Comparison of ENCODE assay signal across 1 cellular context in genomic region chr21:38989745-38990423, GRCh38.
A peak's percentile ranks its signal among the peaks of the same experiment; 100 is the strongest.
TF ChIP-seq lines count a peak whose summit lies in the region.

No MANE protein-coding gene starts in this region.

TF ChIP-seq in HepG2, 621 proteins besides CTCF, POLR2A, EP300 and RAD21 (continued from another document and continues in another):
- TF ChIP-seq, protein P1, sequence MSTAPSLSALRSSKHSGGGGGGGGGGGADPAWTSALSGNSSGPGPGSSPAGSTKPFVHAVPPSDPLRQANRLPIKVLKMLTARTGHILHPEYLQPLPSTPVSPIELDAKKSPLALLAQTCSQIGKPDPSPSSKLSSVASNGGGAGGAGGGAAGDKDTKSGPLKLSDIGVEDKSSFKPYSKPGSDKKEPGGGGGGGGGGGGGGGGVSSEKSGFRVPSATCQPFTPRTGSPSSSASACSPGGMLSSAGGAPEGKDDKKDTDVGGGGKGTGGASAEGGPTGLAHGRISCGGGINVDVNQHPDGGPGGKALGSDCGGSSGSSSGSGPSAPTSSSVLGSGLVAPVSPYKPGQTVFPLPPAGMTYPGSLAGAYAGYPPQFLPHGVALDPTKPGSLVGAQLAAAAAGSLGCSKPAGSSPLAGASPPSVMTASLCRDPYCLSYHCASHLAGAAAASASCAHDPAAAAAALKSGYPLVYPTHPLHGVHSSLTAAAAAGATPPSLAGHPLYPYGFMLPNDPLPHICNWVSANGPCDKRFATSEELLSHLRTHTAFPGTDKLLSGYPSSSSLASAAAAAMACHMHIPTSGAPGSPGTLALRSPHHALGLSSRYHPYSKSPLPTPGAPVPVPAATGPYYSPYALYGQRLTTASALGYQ (CRISPR knock-in tag; IDR thresholded peaks at IDR 0.05): no peak
- TF ChIP-seq ZBTB42 (CRISPR knock-in tag; IDR thresholded peaks at IDR 0.05) (no peak), KAT8 (CRISPR knock-in tag; IDR thresholded peaks at IDR 0.05) (peak; percentile 41; the same call in 1 of the 2 replicates), FOSL2 (CRISPR knock-in tag; IDR thresholded peaks at IDR 0.05) (peak; percentile 36; the same call in 1 of the 2 replicates), ZBTB14 (CRISPR knock-in tag; IDR thresholded peaks at IDR 0.05) (no peak), GATAD2A (CRISPR knock-in tag; IDR thresholded peaks at IDR 0.05) (peak; percentile 72), TBX2 (CRISPR knock-in tag; IDR thresholded peaks at IDR 0.05; ENCODE audit: borderline replicate concordance) (peak; percentile 92), GZF1 (CRISPR knock-in tag; IDR thresholded peaks at IDR 0.05) (no peak), DPF2 (CRISPR knock-in tag; IDR thresholded peaks at IDR 0.05; ENCODE audit: borderline replicate concordance, low read depth) (peak; percentile 56; the same call in 1 of the 2 replicates), KDM3A (CRISPR knock-in tag; IDR thresholded peaks at IDR 0.05; ENCODE audit: low read depth) (no peak), THAP9 (CRISPR knock-in tag; IDR thresholded peaks at IDR 0.05; ENCODE audit: borderline replicate concordance) (0 out of 2 replicates have a peak, but pooled peaks have one; percentile 4), ZNF746 (CRISPR knock-in tag; IDR thresholded peaks at IDR 0.05) (peak; percentile 49; the same call in 1 of the 2 replicates), SMAD9 (CRISPR knock-in tag; IDR thresholded peaks at IDR 0.05) (no peak), ZNF773 (CRISPR knock-in tag; IDR thresholded peaks at IDR 0.05; ENCODE audit: borderline replicate concordance) (no peak), ZBTB26 (CRISPR knock-in tag; IDR thresholded peaks at IDR 0.05; ENCODE audit: borderline replicate concordance) (peak; percentile 52; the same call in 1 of the 2 replicates), KLF9 (CRISPR knock-in tag; IDR thresholded peaks at IDR 0.05; ENCODE audit: low read depth) (no peak; the same call in 1 of the 2 replicates), ZNF556 (CRISPR knock-in tag; IDR thresholded peaks at IDR 0.05; ENCODE audit: borderline replicate concordance) (0 out of 2 replicates have a peak, but pooled peaks have one; percentile 52), FOXA1 (IDR thresholded peaks at IDR 0.05) (no peak), FOXA1 (CRISPR knock-in tag; IDR thresholded peaks at IDR 0.05) (peak; percentile 54; the same call in 1 of the 2 replicates), MXD1 (CRISPR knock-in tag; IDR thresholded peaks at IDR 0.05) (0 out of 2 replicates have a peak, but pooled peaks have one; percentile 19), ZFP37 (CRISPR knock-in tag; IDR thresholded peaks at IDR 0.05; ENCODE audit: borderline replicate concordance) (peak; percentile 92), MBNL3 (CRISPR knock-in tag; conservative IDR thresholded peaks at IDR 0.05) (no peak), BCL6 (CRISPR knock-in tag; IDR thresholded peaks at IDR 0.05) (peak; percentile 33; the same call in 1 of the 2 replicates), GMEB1 (CRISPR knock-in tag; IDR thresholded peaks at IDR 0.05; ENCODE audit: borderline replicate concordance) (peak; percentile 15; the same call in 1 of the 2 replicates), ZNF800 (CRISPR knock-in tag; IDR thresholded peaks at IDR 0.05) (no peak), DR1 (CRISPR knock-in tag; IDR thresholded peaks at IDR 0.05) (no peak), FOXK1 (CRISPR knock-in tag; IDR thresholded peaks at IDR 0.05; ENCODE audit: borderline replicate concordance, low read depth) (no peak), ZFP82 (CRISPR knock-in tag; IDR thresholded peaks at IDR 0.05; ENCODE audit: borderline replicate concordance) (no peak), MBD4 (IDR thresholded peaks at IDR 0.05; ENCODE audit: borderline replicate concordance, low read length) (no peak), SMAD3 (CRISPR knock-in tag; IDR thresholded peaks at IDR 0.05) (peak; percentile 51; the same call in 1 of the 2 replicates), KLF11 (CRISPR knock-in tag; IDR thresholded peaks at IDR 0.05) (0 out of 2 replicates have a peak, but pooled peaks have one; percentile 28), MED1 (CRISPR knock-in tag; IDR thresholded peaks at IDR 0.05) (peak; percentile 96), IKZF1 (IDR thresholded peaks at IDR 0.05) (no peak), RNF219 (CRISPR knock-in tag; IDR thresholded peaks at IDR 0.05) (no peak), MTF2 (CRISPR knock-in tag; IDR thresholded peaks at IDR 0.05; ENCODE audit: borderline replicate concordance) (no peak), KDM5B (CRISPR knock-in tag; IDR thresholded peaks at IDR 0.05; ENCODE audit: borderline replicate concordance) (no peak; the same call in 1 of the 2 replicates), ZBTB1 (CRISPR knock-in tag; IDR thresholded peaks at IDR 0.05; ENCODE audit: borderline replicate concordance) (peak; percentile 77; the same call in 1 of the 2 replicates), PPARG (CRISPR knock-in tag; conservative IDR thresholded peaks at IDR 0.05) (peak; percentile 74), NCOA1 (CRISPR knock-in tag; IDR thresholded peaks at IDR 0.05) (no peak), JUN (CRISPR knock-in tag; IDR thresholded peaks at IDR 0.05) (no peak), AKAP8 (CRISPR knock-in tag; IDR thresholded peaks at IDR 0.05) (no peak), NPAS2 (CRISPR knock-in tag; IDR thresholded peaks at IDR 0.05; ENCODE audit: borderline replicate concordance) (no peak), FOXC1 (CRISPR knock-in tag; IDR thresholded peaks at IDR 0.05; ENCODE audit: borderline replicate concordance) (no peak)
- TF ChIP-seq, protein P2, sequence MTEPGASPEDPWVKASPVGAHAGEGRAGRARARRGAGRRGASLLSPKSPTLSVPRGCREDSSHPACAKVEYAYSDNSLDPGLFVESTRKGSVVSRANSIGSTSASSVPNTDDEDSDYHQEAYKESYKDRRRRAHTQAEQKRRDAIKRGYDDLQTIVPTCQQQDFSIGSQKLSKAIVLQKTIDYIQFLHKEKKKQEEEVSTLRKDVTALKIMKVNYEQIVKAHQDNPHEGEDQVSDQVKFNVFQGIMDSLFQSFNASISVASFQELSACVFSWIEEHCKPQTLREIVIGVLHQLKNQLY (CRISPR knock-in tag; IDR thresholded peaks at IDR 0.05): peak; percentile 82
- TF ChIP-seq, protein P3, sequence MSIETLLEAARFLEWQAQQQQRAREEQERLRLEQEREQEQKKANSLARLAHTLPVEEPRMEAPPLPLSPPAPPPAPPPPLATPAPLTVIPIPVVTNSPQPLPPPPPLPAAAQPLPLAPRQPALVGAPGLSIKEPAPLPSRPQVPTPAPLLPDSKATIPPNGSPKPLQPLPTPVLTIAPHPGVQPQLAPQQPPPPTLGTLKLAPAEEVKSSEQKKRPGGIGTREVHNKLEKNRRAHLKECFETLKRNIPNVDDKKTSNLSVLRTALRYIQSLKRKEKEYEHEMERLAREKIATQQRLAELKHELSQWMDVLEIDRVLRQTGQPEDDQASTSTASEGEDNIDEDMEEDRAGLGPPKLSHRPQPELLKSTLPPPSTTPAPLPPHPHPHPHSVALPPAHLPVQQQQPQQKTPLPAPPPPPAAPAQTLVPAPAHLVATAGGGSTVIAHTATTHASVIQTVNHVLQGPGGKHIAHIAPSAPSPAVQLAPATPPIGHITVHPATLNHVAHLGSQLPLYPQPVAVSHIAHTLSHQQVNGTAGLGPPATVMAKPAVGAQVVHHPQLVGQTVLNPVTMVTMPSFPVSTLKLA (IDR thresholded peaks at IDR 0.05): peak; percentile 51
- TF ChIP-seq, protein P4, sequence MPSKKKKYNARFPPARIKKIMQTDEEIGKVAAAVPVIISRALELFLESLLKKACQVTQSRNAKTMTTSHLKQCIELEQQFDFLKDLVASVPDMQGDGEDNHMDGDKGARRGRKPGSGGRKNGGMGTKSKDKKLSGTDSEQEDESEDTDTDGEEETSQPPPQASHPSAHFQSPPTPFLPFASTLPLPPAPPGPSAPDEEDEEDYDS (CRISPR knock-in tag; IDR thresholded peaks at IDR 0.05): peak; percentile 54; the same call in 1 of the 2 replicates
- TF ChIP-seq, protein P5, sequence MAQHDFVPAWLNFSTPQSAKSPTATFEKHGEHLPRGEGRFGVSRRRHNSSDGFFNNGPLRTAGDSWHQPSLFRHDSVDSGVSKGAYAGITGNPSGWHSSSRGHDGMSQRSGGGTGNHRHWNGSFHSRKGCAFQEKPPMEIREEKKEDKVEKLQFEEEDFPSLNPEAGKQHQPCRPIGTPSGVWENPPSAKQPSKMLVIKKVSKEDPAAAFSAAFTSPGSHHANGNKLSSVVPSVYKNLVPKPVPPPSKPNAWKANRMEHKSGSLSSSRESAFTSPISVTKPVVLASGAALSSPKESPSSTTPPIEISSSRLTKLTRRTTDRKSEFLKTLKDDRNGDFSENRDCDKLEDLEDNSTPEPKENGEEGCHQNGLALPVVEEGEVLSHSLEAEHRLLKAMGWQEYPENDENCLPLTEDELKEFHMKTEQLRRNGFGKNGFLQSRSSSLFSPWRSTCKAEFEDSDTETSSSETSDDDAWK (CRISPR knock-in tag; IDR thresholded peaks at IDR 0.05): no peak
